In genomic region chr5:158910782-158911692, GRCh38 we compare ENCODE assay signal across 11 cellular contexts.
DNase-seq lines count a peak whose midpoint lies in the region; ATAC-seq, FAIRE-seq and TF ChIP-seq lines count a peak whose summit lies in the region.
"Had no signal": no experiment of that assay in that cellular context is flagged by ENCODE, and none has a peak within 500 bp of the region (broad histone marks: within the 10 kb centered on the region; RNA-seq: fewer than 3 reads in every experiment).

No MANE protein-coding gene starts in this region.

- no peaks in the 10 kb centered on the region for H3K9me3 Mint-ChIP-seq in activated CD4-positive, alpha-beta memory T cell treated with anti-CD3 and anti-CD28 coated beads, Interleukin-2, amount 10 ng/mL, durations not matched to agents 7 days and 5 days

- peaks cover 11% of the 10 kb centered on the region for H3K27me3 Mint-ChIP-seq in activated CD4-positive, alpha-beta memory T cell treated with anti-CD3 and anti-CD28 coated beads, Interleukin-2, amount 10 ng/mL, durations not matched to agents 7 days and 5 days

- intact Hi-C loops in posterior vena cava (cut with DNase I): no loop called here

- H3K27me3 ChIP-seq in BLaER1: no peaks in the 10 kb centered on the region
- H3K27me3 ChIP-seq: upper lobe of right lung had no signal

- H3K27ac Mint-ChIP-seq in activated CD4-positive, alpha-beta memory T cell treated with anti-CD3 and anti-CD28 coated beads, Interleukin-2, amount 10 ng/mL, durations not matched to agents 7 days and 5 days: no peak overlapping the region

- no peak for TF ChIP-seq CTCF in RWPE1 (conservative IDR thresholded peaks at IDR 0.05; ENCODE audit: low read depth)

- no peaks in the 10 kb centered on the region for H3K9me3 ChIP-seq in BLaER1
- H3K9me3 ChIP-seq: upper lobe of right lung had no signal

- H3K27ac ChIP-seq in BLaER1 (no peak overlapping the region), RWPE1 (no peak overlapping the region)
- H3K27ac ChIP-seq: upper lobe of right lung had no signal

- peak; percentile 4 for DNase-seq in GM19239 (ENCODE audit: insufficient read length, low spot score)
- DNase-seq in RWPE1 (ENCODE audit: low spot score): peak; percentile 16
- no peak for DNase-seq in activated CD4-positive, alpha-beta memory T cell treated with anti-CD3 and anti-CD28 coated beads, Interleukin-2, amount 10 ng/mL, durations not matched to agents 7 days and 5 days
- no peak for DNase-seq in stimulated activated CD4-positive, alpha-beta T cell treated with anti-CD3 and anti-CD28 coated beads, Interleukin-2, amount 100 ng/mL, for 24 hours
- no peak for DNase-seq in posterior vena cava (ENCODE audit: low spot score)
- no peak for DNase-seq in AG08395 (ENCODE audit: low spot score)
- DNase-seq: left cardiac atrium; stimulated activated CD4-positive, alpha-beta T cell treated with anti-CD3 and anti-CD28 coated beads, Interleukin-12 subunit alpha, Interleukin-12 subunit beta, amount 100 ng/mL, for 4 hours; upper lobe of right lung had no signal

- no peaks in the 10 kb centered on the region for H3K4me1 Mint-ChIP-seq in activated CD4-positive, alpha-beta memory T cell treated with anti-CD3 and anti-CD28 coated beads, Interleukin-2, amount 10 ng/mL, durations not matched to agents 7 days and 5 days

- peak; percentile 96 for FAIRE-seq in GM19239 (lab: Jason Lieb, UNC)

- peaks cover 100% of the 10 kb centered on the region for H4K20me1 ChIP-seq in BLaER1

- no peak overlapping the region for H3K4me3 ChIP-seq in BLaER1
- H3K4me3 ChIP-seq: upper lobe of right lung had no signal

- CTCF ChIA-PET in RWPE1 (lab: Yijun Ruan, JAX): interaction anchor here (0.7 kb wide), 2 partner anchors 15 to 1038 kb away, joined by 4 to 7 read pairs; no protein-coding TSS in a partner anchor
- CTCF ChIA-PET in activated CD4-positive, alpha-beta memory T cell treated with anti-CD3 and anti-CD28 coated beads, Interleukin-2, amount 10 ng/mL, durations not matched to agents 7 days and 5 days (lab: Charles Lee): no interaction called here

- peaks cover 97% of the 10 kb centered on the region for H3K36me3 ChIP-seq in BLaER1
- H3K36me3 ChIP-seq: upper lobe of right lung had no signal

- H3K4me1 ChIP-seq in BLaER1: peaks cover 100% of the 10 kb centered on the region
- H3K4me1 ChIP-seq: upper lobe of right lung had no signal

- H3K4me3 Mint-ChIP-seq in activated CD4-positive, alpha-beta memory T cell treated with anti-CD3 and anti-CD28 coated beads, Interleukin-2, amount 10 ng/mL, durations not matched to agents 7 days and 5 days: no peak overlapping the region

- ATAC-seq in HG02938 (IDR thresholded peaks at IDR 0.05; ENCODE audit: unreplicated experiment): peak; percentile 86
- ATAC-seq: upper lobe of right lung had no signal

- POLR2A ChIA-PET in RWPE1 (lab: Yijun Ruan, JAX; ENCODE audit: low non-redundant PET): no interaction called here
- POLR2A ChIA-PET in activated CD4-positive, alpha-beta memory T cell treated with anti-CD3 and anti-CD28 coated beads, Interleukin-2, amount 10 ng/mL, durations not matched to agents 7 days and 5 days (lab: Charles Lee): no interaction called here

- H3K36me3 Mint-ChIP-seq in activated CD4-positive, alpha-beta memory T cell treated with anti-CD3 and anti-CD28 coated beads, Interleukin-2, amount 10 ng/mL, durations not matched to agents 7 days and 5 days (ENCODE audit: low read depth): no peaks in the 10 kb centered on the region

- peak overlapping the region; percentile 14; the same call in 1 of the 2 replicates for H3K4me2 ChIP-seq in BLaER1

- no peak overlapping the region for H3K9ac ChIP-seq in BLaER1

Comparison
In these comparisons a context has a peak if more than half of its experiments do, and no peak if none do; other contexts are left out.
1. DNase-seq: peak in GM19239 (single experiment) and RWPE1 (single experiment); none in activated CD4-positive, alpha-beta memory T cell treated with anti-CD3 and anti-CD28 coated beads, Interleukin-2, amount 10 ng/mL, durations not matched to agents 7 days and 5 days (single experiment), stimulated activated CD4-positive, alpha-beta T cell treated with anti-CD3 and anti-CD28 coated beads, Interleukin-2, amount 100 ng/mL, for 24 hours (0 of 2), posterior vena cava (single experiment) and AG08395 (single experiment).